In the genomic region with DNA sequence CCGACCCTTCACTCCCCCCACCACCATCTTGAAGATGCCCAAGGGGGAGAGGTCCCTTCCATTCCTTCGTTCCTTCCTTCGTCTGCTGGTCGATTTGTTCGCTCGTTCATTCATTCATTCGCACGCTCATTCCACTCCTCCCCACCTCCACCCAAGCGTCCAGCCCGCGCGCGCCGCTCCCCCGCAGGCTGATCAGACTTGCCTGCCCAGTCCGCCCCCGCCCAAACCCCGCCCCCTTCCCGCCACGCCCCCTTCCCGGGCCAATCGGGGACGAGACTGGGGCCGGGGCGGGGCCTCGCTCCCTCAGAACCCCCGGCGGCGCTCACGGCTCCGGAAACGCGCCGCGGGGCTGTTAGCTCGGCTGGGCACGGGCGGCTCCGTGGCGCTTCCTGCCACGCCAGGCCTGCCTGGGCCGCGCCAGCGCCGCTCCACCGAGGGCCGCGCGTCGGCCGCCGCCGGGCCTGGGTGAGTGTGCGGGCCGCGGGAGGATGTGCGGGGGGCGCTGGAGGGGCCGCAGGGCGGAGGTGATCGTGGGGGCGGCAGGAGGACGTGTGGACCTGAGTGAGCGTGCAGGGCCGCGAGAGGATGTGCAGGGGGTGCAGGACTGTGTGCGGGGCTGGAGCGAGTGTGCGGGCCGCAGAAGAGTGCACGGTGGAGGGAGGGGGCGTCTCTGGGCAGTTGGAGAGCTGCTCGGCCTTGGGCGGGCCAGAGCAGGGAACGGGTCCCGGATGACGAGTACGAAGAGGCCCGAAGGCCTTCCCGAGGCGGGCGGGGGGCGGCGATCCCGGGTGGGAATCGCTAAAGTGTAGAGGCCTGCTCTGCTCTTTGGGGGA, we compare ENCODE assay signal across 1 cellular context.
TF ChIP-seq lines count a peak whose summit lies in the region.

A gene with protein sequence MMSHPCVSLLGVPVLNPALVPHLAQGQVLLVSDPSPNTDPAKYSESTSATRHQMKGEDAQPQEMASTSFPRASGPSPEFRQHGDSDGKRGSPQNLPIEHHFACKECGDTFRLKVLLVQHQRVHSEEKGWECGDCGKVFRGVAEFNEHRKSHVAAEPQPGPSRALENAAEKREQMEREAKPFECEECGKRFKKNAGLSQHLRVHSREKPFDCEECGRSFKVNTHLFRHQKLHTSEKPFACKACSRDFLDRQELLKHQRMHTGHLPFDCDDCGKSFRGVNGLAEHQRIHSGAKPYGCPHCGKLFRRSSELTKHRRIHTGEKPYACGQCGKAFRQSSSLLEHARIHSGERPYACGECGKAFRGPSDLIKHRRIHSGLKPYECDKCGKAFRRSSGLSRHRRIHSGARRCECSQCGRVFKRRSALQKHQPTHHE (plus strand): TSS at position 333 of the 833 bp plus-strand sequence. CDS start 2,527 bp downstream, outside the sequence.

TF ChIP-seq in IMR-90, 13 proteins besides CTCF, POLR2A, EP300 and RAD21:
- TF ChIP-seq, protein P1, sequence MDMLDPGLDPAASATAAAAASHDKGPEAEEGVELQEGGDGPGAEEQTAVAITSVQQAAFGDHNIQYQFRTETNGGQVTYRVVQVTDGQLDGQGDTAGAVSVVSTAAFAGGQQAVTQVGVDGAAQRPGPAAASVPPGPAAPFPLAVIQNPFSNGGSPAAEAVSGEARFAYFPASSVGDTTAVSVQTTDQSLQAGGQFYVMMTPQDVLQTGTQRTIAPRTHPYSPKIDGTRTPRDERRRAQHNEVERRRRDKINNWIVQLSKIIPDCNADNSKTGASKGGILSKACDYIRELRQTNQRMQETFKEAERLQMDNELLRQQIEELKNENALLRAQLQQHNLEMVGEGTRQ (IDR thresholded peaks at IDR 0.05; ENCODE audit: low read depth, low read length): no peak
- TF ChIP-seq MXI1 (IDR thresholded peaks at IDR 0.05; ENCODE audit: borderline replicate concordance, low read depth, low read length): no peak
- TF ChIP-seq RCOR1 (IDR thresholded peaks at IDR 0.05; ENCODE audit: insufficient replicate concordance, low read length): no peak
- TF ChIP-seq FOS (IDR thresholded peaks at IDR 0.05; ENCODE audit: low read depth, low read length): no peak
- TF ChIP-seq NFE2L2 (IDR thresholded peaks at IDR 0.05; ENCODE audit: low read depth, low read length): no peak
- no peak for TF ChIP-seq RFX5 (IDR thresholded peaks at IDR 0.05; ENCODE audit: low read depth, low read length)
- TF ChIP-seq, protein P2, sequence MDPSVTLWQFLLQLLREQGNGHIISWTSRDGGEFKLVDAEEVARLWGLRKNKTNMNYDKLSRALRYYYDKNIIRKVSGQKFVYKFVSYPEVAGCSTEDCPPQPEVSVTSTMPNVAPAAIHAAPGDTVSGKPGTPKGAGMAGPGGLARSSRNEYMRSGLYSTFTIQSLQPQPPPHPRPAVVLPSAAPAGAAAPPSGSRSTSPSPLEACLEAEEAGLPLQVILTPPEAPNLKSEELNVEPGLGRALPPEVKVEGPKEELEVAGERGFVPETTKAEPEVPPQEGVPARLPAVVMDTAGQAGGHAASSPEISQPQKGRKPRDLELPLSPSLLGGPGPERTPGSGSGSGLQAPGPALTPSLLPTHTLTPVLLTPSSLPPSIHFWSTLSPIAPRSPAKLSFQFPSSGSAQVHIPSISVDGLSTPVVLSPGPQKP (IDR thresholded peaks at IDR 0.05; ENCODE audit: borderline replicate concordance, low read depth, low read length): no peak
- TF ChIP-seq CHD1 (IDR thresholded peaks at IDR 0.05; ENCODE audit: low read depth, low read length): no peak
- TF ChIP-seq CEBPB (IDR thresholded peaks at IDR 0.05; ENCODE audit: low read depth, low read length): no peak
- TF ChIP-seq BHLHE40 (IDR thresholded peaks at IDR 0.05; ENCODE audit: low read depth, low read length): peak; percentile 38; the same call in 1 of the 2 replicates
- TF ChIP-seq SMC3 (IDR thresholded peaks at IDR 0.05; ENCODE audit: low read depth, low read length): no peak
- TF ChIP-seq MAFK (IDR thresholded peaks at IDR 0.05; ENCODE audit: low read depth, low read length): no peak
- TF ChIP-seq MAZ (IDR thresholded peaks at IDR 0.05; ENCODE audit: borderline replicate concordance, low read depth, low read length): peak; percentile 70; the same call in 1 of the 2 replicates
